In the genomic region with DNA sequence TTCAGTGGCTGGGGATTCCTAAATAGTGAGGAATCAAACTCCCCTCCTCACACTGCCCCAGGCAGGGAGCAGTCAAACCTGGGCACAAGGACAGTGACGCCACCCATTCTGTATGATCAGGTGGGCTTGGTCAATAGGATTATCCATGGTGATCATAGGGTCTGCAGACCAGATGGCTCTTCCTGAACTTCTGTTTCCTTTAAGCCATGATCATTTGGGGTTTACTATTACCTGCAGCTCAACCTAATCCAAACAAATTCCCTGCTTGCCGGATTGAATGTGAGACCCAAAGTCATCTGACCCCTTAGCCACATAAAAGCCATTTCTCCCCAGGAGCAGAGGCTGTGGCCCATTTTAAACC, we compare ENCODE assay signal across 11 cellular contexts. TPM values are rescaled to one million over a fixed set of nuclear protein-coding genes. Genes with fewer than 3 reads are reported as not detected.
DNase-seq lines count a peak whose midpoint lies in the region; ATAC-seq and TF ChIP-seq lines count a peak whose summit lies in the region.
"Had no signal": no experiment of that assay in that cellular context is flagged by ENCODE, and none has a peak within 500 bp of the region (broad histone marks: within the 10 kb centered on the region; RNA-seq: fewer than 3 reads in every experiment).

No MANE protein-coding gene starts in this region.

- H3K9me3 ChIP-seq in naive thymus-derived CD4-positive, alpha-beta T cell (ENCODE audit: control insufficient read depth in 2 of 3, low read length in 3 of 3): no peaks in the 10 kb centered on the region
- H3K9me3 ChIP-seq in vagina: no peaks in the 10 kb centered on the region
- H3K9me3 ChIP-seq: psoas muscle had no signal

- H3K4me1 ChIP-seq in naive thymus-derived CD4-positive, alpha-beta T cell (ENCODE audit: control insufficient read depth in 2 of 2, insufficient read depth in 2 of 2, low read length in 2 of 2): peaks cover 46 to 86% of the 10 kb centered on the region in 2 donors
- peaks cover 32% of the 10 kb centered on the region for H3K4me1 ChIP-seq in vagina
- H3K4me1 ChIP-seq: psoas muscle had no signal

- H3K9me3 Mint-ChIP-seq in stimulated activated naive CD8-positive, alpha-beta T cell treated with anti-CD3 and anti-CD28 coated beads, Interleukin-15, Interleukin-2, amounts not matched to agents 100 ng/mL and 50 ng/mL, for 24 hours: no peaks in the 10 kb centered on the region
- no peaks in the 10 kb centered on the region for H3K9me3 Mint-ChIP-seq in activated CD4-positive, alpha-beta memory T cell treated with anti-CD3 and anti-CD28 coated beads for 36 hours
- H3K9me3 Mint-ChIP-seq in naive thymus-derived CD4-positive, alpha-beta T cell: no peaks in the 10 kb centered on the region

- CTCF ChIA-PET in activated CD4-positive, alpha-beta memory T cell treated with anti-CD3 and anti-CD28 coated beads for 36 hours (lab: Charles Lee): interaction anchor here (1.0 kb wide), 1 partner anchor 56 kb away, joined by 3 read pairs; no protein-coding TSS in a partner anchor
- CTCF ChIA-PET in naive thymus-derived CD4-positive, alpha-beta T cell (lab: Charles Lee): interaction anchor here (1.5 to 5.6 kb wide), 2 partner anchors 49 to 56 kb away, joined by 4 to 38 read pairs; partner anchors contain the start of gene PLXDC1

- peak overlapping the region; percentile 57 for H3K27ac ChIP-seq in naive thymus-derived CD4-positive, alpha-beta T cell (ENCODE audit: low read depth, low read length)
- peak overlapping the region; percentile 45 for H3K27ac ChIP-seq in vagina

- peaks cover 72% of the 10 kb centered on the region for H3K4me1 Mint-ChIP-seq in stimulated activated naive CD8-positive, alpha-beta T cell treated with anti-CD3 and anti-CD28 coated beads, Interleukin-15, Interleukin-2, amounts not matched to agents 100 ng/mL and 50 ng/mL, for 24 hours (ENCODE audit: low read depth)
- H3K4me1 Mint-ChIP-seq in activated CD4-positive, alpha-beta memory T cell treated with anti-CD3 and anti-CD28 coated beads for 36 hours (ENCODE audit: low read depth): peaks cover 54% of the 10 kb centered on the region
- peaks cover 54 to 96% (median 88%) of the 10 kb centered on the region in 7 donors for H3K4me1 Mint-ChIP-seq in naive thymus-derived CD4-positive, alpha-beta T cell

- TF ChIP-seq POLR2A in vagina (IDR thresholded peaks at IDR 0.05): no peak

- H3K36me3 ChIP-seq in naive thymus-derived CD4-positive, alpha-beta T cell (ENCODE audit: control insufficient read depth in 2 of 3, insufficient read depth in 3 of 3, low read length in 3 of 3): no peaks in the 10 kb centered on the region
- no peaks in the 10 kb centered on the region for H3K36me3 ChIP-seq in vagina

- intact Hi-C loops in activated CD4-positive, alpha-beta memory T cell treated with anti-CD3 and anti-CD28 coated beads for 36 hours (cut with micrococcal nuclease): loop anchor here (10.0 kb wide), 1 partner anchor 232 kb away; no protein-coding TSS in a partner anchor
- intact Hi-C loops in naive thymus-derived CD4-positive, alpha-beta T cell (cut with micrococcal nuclease): loop anchor here in 1 of 2 donors (10.0 kb wide), 1 partner anchor 222 kb away; the partner anchor contains the start of gene LASP1
- intact Hi-C loops in vagina (cut with DNase I): no loop called here

- no peak for TF ChIP-seq CTCF in vagina (IDR thresholded peaks at IDR 0.05)

- H3K27ac Mint-ChIP-seq in stimulated activated naive CD8-positive, alpha-beta T cell treated with anti-CD3 and anti-CD28 coated beads, Interleukin-15, Interleukin-2, amounts not matched to agents 100 ng/mL and 50 ng/mL, for 24 hours: no peak overlapping the region
- H3K27ac Mint-ChIP-seq in activated CD4-positive, alpha-beta memory T cell treated with anti-CD3 and anti-CD28 coated beads for 36 hours: peak overlapping the region; percentile 80
- peak overlapping the region; percentile 85 to 97 (median 95) for H3K27ac Mint-ChIP-seq in naive thymus-derived CD4-positive, alpha-beta T cell

- no peak for ATAC-seq in stimulated activated naive CD8-positive, alpha-beta T cell treated with anti-CD3 and anti-CD28 coated beads, Interleukin-15, Interleukin-2, amounts not matched to agents 100 U/mL and 50 U/mL, for 24 hours
- no peak for ATAC-seq in naive thymus-derived CD4-positive, alpha-beta T cell
- ATAC-seq in HG03159 (IDR thresholded peaks at IDR 0.05; ENCODE audit: unreplicated experiment): no peak
- no peak for ATAC-seq in esophagus mucosa

- no peaks in the 10 kb centered on the region for H3K27me3 ChIP-seq in naive thymus-derived CD4-positive, alpha-beta T cell (ENCODE audit: control insufficient read depth in 2 of 2, insufficient read depth in 2 of 2, low read length in 2 of 2)
- no peaks in the 10 kb centered on the region for H3K27me3 ChIP-seq in vagina

- peak overlapping the region; percentile 53 for H3K4me3 ChIP-seq in naive thymus-derived CD4-positive, alpha-beta T cell (ENCODE audit: low read length)
- no peak overlapping the region for H3K4me3 ChIP-seq in vagina
- H3K4me3 ChIP-seq: psoas muscle had no signal

- DNase-seq in stimulated activated naive CD8-positive, alpha-beta T cell treated with anti-CD3 and anti-CD28 coated beads, Interleukin-15, Interleukin-2, amounts not matched to agents 100 U/mL and 50 U/mL, for 24 hours: no peak
- DNase-seq in activated CD4-positive, alpha-beta memory T cell treated with anti-CD3 and anti-CD28 coated beads for 36 hours: no peak
- DNase-seq in naive thymus-derived CD4-positive, alpha-beta T cell: no peak
- no peak for DNase-seq in vagina (ENCODE audit: extremely low spot score in 2 of 2)
- no peak for DNase-seq in NCI-H774 (lab: John Stamatoyannopoulos, UW)
- DNase-seq: DMS53, NCI-H446, psoas muscle had no signal

- peak overlapping the region; percentile 32 for H3K4me3 Mint-ChIP-seq in stimulated activated naive CD8-positive, alpha-beta T cell treated with anti-CD3 and anti-CD28 coated beads, Interleukin-15, Interleukin-2, amounts not matched to agents 100 ng/mL and 50 ng/mL, for 24 hours
- H3K4me3 Mint-ChIP-seq in activated CD4-positive, alpha-beta memory T cell treated with anti-CD3 and anti-CD28 coated beads for 36 hours: peak overlapping the region; percentile 8
- peak overlapping the region; percentile 67 to 92 (median 78) for H3K4me3 Mint-ChIP-seq in naive thymus-derived CD4-positive, alpha-beta T cell

- POLR2A ChIA-PET in activated CD4-positive, alpha-beta memory T cell treated with anti-CD3 and anti-CD28 coated beads for 36 hours (lab: Charles Lee): no interaction called here
- POLR2A ChIA-PET in naive thymus-derived CD4-positive, alpha-beta T cell (lab: Charles Lee): interaction anchor here (1.9 kb wide), 1 partner anchor 56 kb away, joined by 8 read pairs; no protein-coding TSS in a partner anchor

- no peaks in the 10 kb centered on the region for H3K27me3 Mint-ChIP-seq in stimulated activated naive CD8-positive, alpha-beta T cell treated with anti-CD3 and anti-CD28 coated beads, Interleukin-15, Interleukin-2, amounts not matched to agents 100 ng/mL and 50 ng/mL, for 24 hours
- no peaks in the 10 kb centered on the region for H3K27me3 Mint-ChIP-seq in activated CD4-positive, alpha-beta memory T cell treated with anti-CD3 and anti-CD28 coated beads for 36 hours
- peaks cover 0 to 3% (median 0%) of the 10 kb centered on the region in 5 donors for H3K27me3 Mint-ChIP-seq in naive thymus-derived CD4-positive, alpha-beta T cell

- no peaks in the 10 kb centered on the region for H3K36me3 Mint-ChIP-seq in stimulated activated naive CD8-positive, alpha-beta T cell treated with anti-CD3 and anti-CD28 coated beads, Interleukin-15, Interleukin-2, amounts not matched to agents 100 ng/mL and 50 ng/mL, for 24 hours (ENCODE audit: low read depth)
- H3K36me3 Mint-ChIP-seq in activated CD4-positive, alpha-beta memory T cell treated with anti-CD3 and anti-CD28 coated beads for 36 hours: no peaks in the 10 kb centered on the region
- peaks cover 0 to 5% (median 0%) of the 10 kb centered on the region in 5 donors for H3K36me3 Mint-ChIP-seq in naive thymus-derived CD4-positive, alpha-beta T cell

RNA-seq across cellular contexts. Expression of gene PLXDC1, which starts 54.3 kb away (rescaled TPM):
- total RNA-seq in activated CD4-positive, alpha-beta memory T cell treated with anti-CD3 and anti-CD28 coated beads for 36 hours: 1 to 10 TPM; 1.2 to 2.2 TPM
- total RNA-seq in naive thymus-derived CD4-positive, alpha-beta T cell: 10 to 100 TPM in 4 of 5 experiments, 1 to 10 TPM in 1; 2.3 to 55.7 (median 31.8) TPM
- 10 to 100 TPM; 19.3 to 22.5 TPM for polyA plus RNA-seq in naive thymus-derived CD4-positive, alpha-beta T cell
- 6.6 TPM for total RNA-seq in vagina
- 3.1 TPM for total RNA-seq in esophagus mucosa

Comparison
In these comparisons a context has a peak if more than half of its experiments do, and no peak if none do; other contexts are left out.
1. H3K4me3 Mint-ChIP-seq: peak in every context shown above with its lines; median percentile 78 in naive thymus-derived CD4-positive, alpha-beta T cell; 32 in stimulated activated naive CD8-positive, alpha-beta T cell treated with anti-CD3 and anti-CD28 coated beads, Interleukin-15, Interleukin-2, amounts not matched to agents 100 ng/mL and 50 ng/mL, for 24 hours; 8 in activated CD4-positive, alpha-beta memory T cell treated with anti-CD3 and anti-CD28 coated beads for 36 hours.